Comparison of ENCODE assay signal across 10 cellular contexts in genomic region chr17:45298546-45299285, GRCh38. TPM values are rescaled to one million over a fixed set of nuclear protein-coding genes. Genes with fewer than 3 reads are reported as not detected.
DNase-seq lines count a peak whose midpoint lies in the region; ATAC-seq and TF ChIP-seq lines count a peak whose summit lies in the region.
"Had no signal": no experiment of that assay in that cellular context is flagged by ENCODE, and none has a peak within 500 bp of the region (broad histone marks: within the 10 kb centered on the region; RNA-seq: fewer than 3 reads in every experiment).

No MANE protein-coding gene starts in this region.

- ATAC-seq in gastroesophageal sphincter: no peak
- ATAC-seq in stimulated activated memory B cell treated with anti-CD40 and anti-IgM and Interleukin-4, amounts not matched to agents 10 μg/mL and 1 μg/mL and 100 μg/mL, for 72 hours: peak; percentile 1
- no peak for ATAC-seq in GM18511 (IDR thresholded peaks at IDR 0.05; ENCODE audit: unreplicated experiment)

- 65 to 100% methylated on average over 2 to 8 of the region's 8 CpGs for WGBS in gastroesophageal sphincter (ENCODE audit: low coverage in 1 of 2), 2 donors

- peaks cover 12 to 86% (median 39%) of the 10 kb centered on the region in 4 donors for H3K4me1 ChIP-seq in Peyer's patch
- H3K4me1 ChIP-seq in gastroesophageal sphincter: peaks cover 22 to 100% (median 64%) of the 10 kb centered on the region in 3 donors

- H3K27me3 Mint-ChIP-seq in T-helper 1 cell treated with Interleukin-12 subunit alpha and Interleukin-12 subunit beta and Interleukin-4 antibody, amounts not matched to agents 30 μg/mL and 1 μg/mL, for 36 hours (ENCODE audit: low read depth): no peaks in the 10 kb centered on the region
- no peaks in the 10 kb centered on the region for H3K27me3 Mint-ChIP-seq in stimulated activated memory B cell treated with anti-CD40 and anti-IgM and Interleukin-4, amounts not matched to agents 10 μg/mL and 1 μg/mL and 100 μg/mL, for 72 hours

- H3K36me3 ChIP-seq in Peyer's patch: no peaks in the 10 kb centered on the region
- H3K36me3 ChIP-seq in gastroesophageal sphincter: no peaks in the 10 kb centered on the region

- H3K36me3 Mint-ChIP-seq in T-helper 1 cell treated with Interleukin-12 subunit alpha and Interleukin-12 subunit beta and Interleukin-4 antibody, amounts not matched to agents 30 μg/mL and 1 μg/mL, for 36 hours (ENCODE audit: low read depth): peaks cover 25% of the 10 kb centered on the region
- H3K36me3 Mint-ChIP-seq in stimulated activated memory B cell treated with anti-CD40 and anti-IgM and Interleukin-4, amounts not matched to agents 10 μg/mL and 1 μg/mL and 100 μg/mL, for 72 hours: peaks cover 63% of the 10 kb centered on the region

- H3K4me3 ChIP-seq in Peyer's patch (no peak overlapping the region), gastroesophageal sphincter (no peak overlapping the region)

- H3K4me3 Mint-ChIP-seq in T-helper 1 cell treated with Interleukin-12 subunit alpha and Interleukin-12 subunit beta and Interleukin-4 antibody, amounts not matched to agents 30 μg/mL and 1 μg/mL, for 36 hours: no peak overlapping the region
- peak overlapping the region; percentile 51 for H3K4me3 Mint-ChIP-seq in stimulated activated memory B cell treated with anti-CD40 and anti-IgM and Interleukin-4, amounts not matched to agents 10 μg/mL and 1 μg/mL and 100 μg/mL, for 72 hours

- H3K9me3 ChIP-seq in Peyer's patch (no peaks in the 10 kb centered on the region), gastroesophageal sphincter (no peaks in the 10 kb centered on the region)

- H3K9me3 Mint-ChIP-seq in T-helper 1 cell treated with Interleukin-12 subunit alpha and Interleukin-12 subunit beta and Interleukin-4 antibody, amounts not matched to agents 30 μg/mL and 1 μg/mL, for 36 hours: no peaks in the 10 kb centered on the region
- H3K9me3 Mint-ChIP-seq in stimulated activated memory B cell treated with anti-CD40 and anti-IgM and Interleukin-4, amounts not matched to agents 10 μg/mL and 1 μg/mL and 100 μg/mL, for 72 hours: no peaks in the 10 kb centered on the region

- peaks cover 69% of the 10 kb centered on the region for H3K4me1 Mint-ChIP-seq in T-helper 1 cell treated with Interleukin-12 subunit alpha and Interleukin-12 subunit beta and Interleukin-4 antibody, amounts not matched to agents 30 μg/mL and 1 μg/mL, for 36 hours (ENCODE audit: low read depth)
- H3K4me1 Mint-ChIP-seq in stimulated activated memory B cell treated with anti-CD40 and anti-IgM and Interleukin-4, amounts not matched to agents 10 μg/mL and 1 μg/mL and 100 μg/mL, for 72 hours: peaks cover 96% of the 10 kb centered on the region

- H3K27me3 ChIP-seq in Peyer's patch (no peaks in the 10 kb centered on the region), gastroesophageal sphincter (no peaks in the 10 kb centered on the region)

- no peak for TF ChIP-seq CTCF in Peyer's patch (IDR thresholded peaks at IDR 0.05)
- TF ChIP-seq CTCF in gastroesophageal sphincter (IDR thresholded peaks at IDR 0.05): no peak

- no peak for TF ChIP-seq EP300 in gastroesophageal sphincter (IDR thresholded peaks at IDR 0.05)

- TF ChIP-seq POLR2A in Peyer's patch (IDR thresholded peaks at IDR 0.05) (no peak), gastroesophageal sphincter (IDR thresholded peaks at IDR 0.05) (no peak)

- DNase-seq in T-helper 1 cell (no peak), Peyer's patch (no peak), NCI-H1105 (lab: John Stamatoyannopoulos, UW) (no peak)
- DNase-seq in stimulated activated CD4-positive, alpha-beta T cell treated with anti-CD3 and anti-CD28 coated beads, Interleukin-15, amount 100 ng/mL, for 24 hours: no peak
- DNase-seq: effector memory CD4-positive, alpha-beta T cell; HCEC 1CT had no signal

- H3K27ac ChIP-seq in Peyer's patch: peak overlapping the region in 3 of 4 donors; percentile 36 to 50 (median 38)
- peak overlapping the region; percentile 14 to 96 (median 76) for H3K27ac ChIP-seq in gastroesophageal sphincter

- peak overlapping the region; percentile 58 for H3K27ac Mint-ChIP-seq in T-helper 1 cell treated with Interleukin-12 subunit alpha and Interleukin-12 subunit beta and Interleukin-4 antibody, amounts not matched to agents 30 μg/mL and 1 μg/mL, for 36 hours
- H3K27ac Mint-ChIP-seq in stimulated activated memory B cell treated with anti-CD40 and anti-IgM and Interleukin-4, amounts not matched to agents 10 μg/mL and 1 μg/mL and 100 μg/mL, for 72 hours: peak overlapping the region; percentile 83

RNA-seq across cellular contexts. Expression of gene MAP3K14, which starts 18.1 kb away (rescaled TPM):
- total RNA-seq in Peyer's patch: 10 to 100 TPM; 16.5 to 30.4 (median 24.7) TPM
- total RNA-seq in gastroesophageal sphincter: 10 to 100 TPM in 3 of 4 donors, 1 to 10 TPM in 1; 8.5 to 17.5 (median 13.5) TPM

RNA-seq across cellular contexts. Expression of gene SPATA32, which starts 36.8 kb away (rescaled TPM):
- not detected for total RNA-seq in Peyer's patch
- total RNA-seq in gastroesophageal sphincter: not detected
